Comparison of ENCODE assay signal across 9 cellular contexts in genomic region chr1:31181515-31182343, GRCh38. TPM values are rescaled to one million over a fixed set of nuclear protein-coding genes. Genes with fewer than 3 reads are reported as not detected.
A peak's percentile ranks its signal among the peaks of the same experiment; 100 is the strongest.
DNase-seq lines count a peak whose midpoint lies in the region; ATAC-seq and TF ChIP-seq lines count a peak whose summit lies in the region.
"Had no signal": no experiment of that assay in that cellular context is flagged by ENCODE, and none has a peak within 500 bp of the region (broad histone marks: within the 10 kb centered on the region; RNA-seq: fewer than 3 reads in every experiment).

No MANE protein-coding gene starts in this region.

- DNase-seq in DMS53 treated with DMSO at 0.1 percent for 48 hours (lab: John Stamatoyannopoulos, UW; ENCODE audit: unreplicated experiment): peak; percentile 45
- peak; percentile 33 to 35 for DNase-seq in Kasumi-1 (lab: John Stamatoyannopoulos, UW)
- peak; percentile 16 to 33 (median 25) for DNase-seq in effector memory CD8-positive, alpha-beta T cell
- DNase-seq in lung microvascular endothelial cell (ENCODE audit: low read depth in 2 of 2): peak; percentile 45
- DNase-seq in stimulated activated CD8-positive, alpha-beta memory T cell treated with anti-CD3 and anti-CD28 coated beads, Interleukin-7, amount 100 ng/mL, for 48 hours (ENCODE audit: extremely low read depth in 1 of 2, low read depth in 1 of 2): peak; percentile 25 to 31
- DNase-seq in RKO (ENCODE audit: low spot score): no peak

- peak; percentile 85 for TF ChIP-seq CTCF in WI38 (IDR thresholded peaks at IDR 0.05; ENCODE audit: low read depth, low read length)

- H3K27me3 Mint-ChIP-seq in effector memory CD8-positive, alpha-beta T cell: peaks cover 48 to 81% of the 10 kb centered on the region in 2 donors

- ATAC-seq in effector memory CD8-positive, alpha-beta T cell (replicated peaks): peak; percentile 63
- no peak for ATAC-seq in GM18517 (IDR thresholded peaks at IDR 0.05; ENCODE audit: unreplicated experiment)

- H3K36me3 Mint-ChIP-seq in effector memory CD8-positive, alpha-beta T cell (ENCODE audit: insufficient read depth): peaks cover 6% of the 10 kb centered on the region

- peaks cover 4 to 7% of the 10 kb centered on the region in 2 donors for H3K4me1 Mint-ChIP-seq in effector memory CD8-positive, alpha-beta T cell (ENCODE audit: low read depth in 2 of 2)

- no peak overlapping the region for H3K27ac Mint-ChIP-seq in effector memory CD8-positive, alpha-beta T cell

- H3K4me3 ChIP-seq in WI38 (ENCODE audit: low read depth, low read length): 0 out of 2 replicates have a peak overlapping the region, but pooled peaks have one; percentile 20

- H3K9me3 Mint-ChIP-seq in effector memory CD8-positive, alpha-beta T cell: no peaks in the 10 kb centered on the region

- H3K4me3 Mint-ChIP-seq in effector memory CD8-positive, alpha-beta T cell: peak overlapping the region; percentile 57 to 70

RNA-seq across cellular contexts. Expression of gene NKAIN1, which starts 58.0 kb away (rescaled TPM):
- not detected in 2 replicates for total RNA-seq in lung microvascular endothelial cell
- total RNA-seq: T-helper 1 cell treated with Interleukin-12 subunit alpha and Interleukin-12 subunit beta and Interleukin-4 antibody, amounts not matched to agents 30 ng/mL and 1 ng/mL, for 36 hours had no signal
